1 cellular context compared by ENCODE assay signal in genomic region chr6:81487489-81487888, GRCh38.
TF ChIP-seq lines count a peak whose summit lies in the region.

No MANE protein-coding gene starts in this region.

TF ChIP-seq in H1, 55 proteins besides CTCF, POLR2A, EP300 and RAD21 (continued from another document):
- no peak for TF ChIP-seq CHD7 (IDR thresholded peaks at IDR 0.05; ENCODE audit: insufficient replicate concordance, low read length)
- TF ChIP-seq POLR2AphosphoS5 (IDR thresholded peaks at IDR 0.05; ENCODE audit: low read depth, low read length), result no peak
- no peak for TF ChIP-seq SIN3A (conservative IDR thresholded peaks at IDR 0.05 in 1 of 2, IDR thresholded peaks at IDR 0.05 in 1 of 2; ENCODE audit: low read depth in 1 of 2, low read length in 2 of 2)
- no peak for TF ChIP-seq TCF12 (IDR thresholded peaks at IDR 0.05; ENCODE audit: low read depth, low read length)
- TF ChIP-seq TEAD4 (IDR thresholded peaks at IDR 0.05; ENCODE audit: low read depth, low read length), result no peak
- no peak for TF ChIP-seq SAP30 (IDR thresholded peaks at IDR 0.05; ENCODE audit: insufficient read depth, insufficient replicate concordance, low read length)
- no peak for TF ChIP-seq KDM5A (IDR thresholded peaks at IDR 0.05; ENCODE audit: low read length)
- TF ChIP-seq BRCA1 (IDR thresholded peaks at IDR 0.05; ENCODE audit: low read depth, low read length), result no peak
- no peak for TF ChIP-seq RNF2 (IDR thresholded peaks at IDR 0.05; ENCODE audit: borderline replicate concordance, low read depth, low read length, missing control alignments, poor library complexity, severe bottlenecking)
- no peak for TF ChIP-seq CHD1 (IDR thresholded peaks at IDR 0.05; ENCODE audit: low read depth, low read length)
- TF ChIP-seq CBX5 (IDR thresholded peaks at IDR 0.05; ENCODE audit: low read depth, low read length), result no peak
- no peak for TF ChIP-seq TBP (IDR thresholded peaks at IDR 0.05; ENCODE audit: low read depth, low read length)
- no peak for TF ChIP-seq RFX5 (IDR thresholded peaks at IDR 0.05; ENCODE audit: borderline replicate concordance, low read depth, low read length)
